21 cellular contexts compared by ENCODE assay signal in the genomic region with DNA sequence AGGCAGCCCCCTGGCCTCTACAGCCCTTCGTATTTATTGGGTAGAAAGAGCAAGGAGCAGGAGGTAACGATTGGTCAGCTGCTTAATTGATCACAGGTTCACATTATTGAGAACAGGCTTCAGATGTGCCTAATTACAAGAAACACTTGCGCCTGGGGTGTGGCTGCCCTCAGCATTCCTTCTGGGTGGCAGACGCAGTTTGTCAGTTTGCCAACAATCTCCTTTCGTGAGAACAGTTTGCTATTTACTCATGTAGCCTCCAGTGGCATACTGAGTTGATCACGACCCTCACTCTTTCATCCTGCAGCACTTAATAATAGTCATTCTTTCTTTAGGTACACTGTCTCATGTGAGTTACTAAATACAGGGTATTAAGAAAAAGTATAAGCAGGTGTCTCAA.
"Had no signal": no experiment of that assay in that cellular context is flagged by ENCODE, and none has a peak within 500 bp of the region (broad histone marks: within the 10 kb centered on the region; RNA-seq: fewer than 3 reads in every experiment).

No MANE protein-coding gene starts in this region.

- H3K4me3 ChIP-seq: ascending aorta, mucosa of descending colon, right lobe of liver, stomach, suprapubic skin, tibial nerve had no signal

- ATAC-seq: activated CD8-positive, alpha-beta T cell treated with anti-CD3 and anti-CD28 coated beads, Interleukin-2, amount 10 ng/mL, durations not matched to agents 7 days and 5 days; activated naive CD4-positive, alpha-beta T cell treated with anti-CD3 and anti-CD28 coated beads, Interleukin-2, amount 50 U/mL, for 72 hours; esophagus mucosa; mucosa of descending colon; naive thymus-derived CD4-positive, alpha-beta T cell; right lobe of liver; stimulated activated memory B cell treated with anti-CD40 and anti-IgM and Interleukin-4, amounts not matched to agents 10 μg/mL and 1 μg/mL and 100 μg/mL, for 72 hours had no signal

- DNase-seq: activated CD4-positive, alpha-beta T cell treated with anti-CD3 and anti-CD28 coated beads for 1 hour; activated CD4-positive, alpha-beta T cell treated with anti-CD3 and anti-CD28 coated beads, Interleukin-2, amount 50 U/mL, for 1 hour; activated CD8-positive, alpha-beta T cell treated with anti-CD3 and anti-CD28 coated beads, Interleukin-2, amount 10 ng/mL, durations not matched to agents 7 days and 5 days; brain microvascular endothelial cell; central memory CD4-positive, alpha-beta T cell; effector memory CD4-positive, alpha-beta T cell; hippocampal formation; kidney glomerular epithelial cell; mesendoderm; mucosa of descending colon; naive thymus-derived CD4-positive, alpha-beta T cell; occipital lobe; right lobe of liver; small intestine; stomach had no signal
